ENCODE assay signal across 1 cellular context in the genomic region with DNA sequence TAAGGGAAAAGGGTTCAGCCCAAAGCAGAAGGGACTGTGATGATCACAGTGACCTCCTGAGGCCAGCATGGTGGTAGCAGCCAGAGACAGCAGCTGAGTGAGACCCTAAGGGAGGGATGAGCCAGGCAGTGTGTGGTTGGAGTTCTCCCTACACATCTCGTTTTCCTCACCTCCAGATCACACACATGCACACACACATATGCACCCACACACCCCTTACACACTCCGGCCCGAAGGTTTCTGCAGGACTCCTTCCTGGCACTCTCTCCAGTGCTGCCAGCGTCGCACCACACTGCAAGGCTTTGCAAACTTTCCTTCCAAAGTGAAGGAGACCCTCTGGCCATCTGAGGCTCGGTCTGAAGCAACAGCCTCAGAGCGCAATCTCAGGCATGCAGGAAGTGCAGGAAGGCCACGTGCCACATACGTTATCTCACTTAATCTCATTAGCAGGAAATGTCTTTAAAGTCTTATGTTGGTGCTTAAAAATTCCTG.
TF ChIP-seq lines count a peak whose summit lies in the region.

No MANE protein-coding gene starts in this region.

TF ChIP-seq in GM23338, 12 proteins besides CTCF, POLR2A, EP300 and RAD21 (continued from another document):
- TF ChIP-seq, protein P1, sequence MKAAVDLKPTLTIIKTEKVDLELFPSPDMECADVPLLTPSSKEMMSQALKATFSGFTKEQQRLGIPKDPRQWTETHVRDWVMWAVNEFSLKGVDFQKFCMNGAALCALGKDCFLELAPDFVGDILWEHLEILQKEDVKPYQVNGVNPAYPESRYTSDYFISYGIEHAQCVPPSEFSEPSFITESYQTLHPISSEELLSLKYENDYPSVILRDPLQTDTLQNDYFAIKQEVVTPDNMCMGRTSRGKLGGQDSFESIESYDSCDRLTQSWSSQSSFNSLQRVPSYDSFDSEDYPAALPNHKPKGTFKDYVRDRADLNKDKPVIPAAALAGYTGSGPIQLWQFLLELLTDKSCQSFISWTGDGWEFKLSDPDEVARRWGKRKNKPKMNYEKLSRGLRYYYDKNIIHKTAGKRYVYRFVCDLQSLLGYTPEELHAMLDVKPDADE (IDR thresholded peaks at IDR 0.05), result no peak
- TF ChIP-seq ZNF331 (CRISPR knock-in tag; IDR thresholded peaks at IDR 0.05; ENCODE audit: low read depth) (no peak), CREB1 (CRISPR knock-in tag; IDR thresholded peaks at IDR 0.05; ENCODE audit: low read depth) (no peak), EZH2phosphoT487 (IDR thresholded peaks at IDR 0.05; ENCODE audit: unreplicated experiment) (no peak), ZNF462 (CRISPR knock-in tag; IDR thresholded peaks at IDR 0.05) (no peak), EZH2 (IDR thresholded peaks at IDR 0.05; ENCODE audit: low read depth, unreplicated experiment) (no peak), ZNF114 (CRISPR knock-in tag; IDR thresholded peaks at IDR 0.05) (no peak), STAT1 (IDR thresholded peaks at IDR 0.05; ENCODE audit: unreplicated experiment) (no peak), JUNB (IDR thresholded peaks at IDR 0.05; ENCODE audit: unreplicated experiment) (no peak), POLR2AphosphoS5 (IDR thresholded peaks at IDR 0.05; ENCODE audit: low read depth) (no peak)
- TF ChIP-seq, protein P2, sequence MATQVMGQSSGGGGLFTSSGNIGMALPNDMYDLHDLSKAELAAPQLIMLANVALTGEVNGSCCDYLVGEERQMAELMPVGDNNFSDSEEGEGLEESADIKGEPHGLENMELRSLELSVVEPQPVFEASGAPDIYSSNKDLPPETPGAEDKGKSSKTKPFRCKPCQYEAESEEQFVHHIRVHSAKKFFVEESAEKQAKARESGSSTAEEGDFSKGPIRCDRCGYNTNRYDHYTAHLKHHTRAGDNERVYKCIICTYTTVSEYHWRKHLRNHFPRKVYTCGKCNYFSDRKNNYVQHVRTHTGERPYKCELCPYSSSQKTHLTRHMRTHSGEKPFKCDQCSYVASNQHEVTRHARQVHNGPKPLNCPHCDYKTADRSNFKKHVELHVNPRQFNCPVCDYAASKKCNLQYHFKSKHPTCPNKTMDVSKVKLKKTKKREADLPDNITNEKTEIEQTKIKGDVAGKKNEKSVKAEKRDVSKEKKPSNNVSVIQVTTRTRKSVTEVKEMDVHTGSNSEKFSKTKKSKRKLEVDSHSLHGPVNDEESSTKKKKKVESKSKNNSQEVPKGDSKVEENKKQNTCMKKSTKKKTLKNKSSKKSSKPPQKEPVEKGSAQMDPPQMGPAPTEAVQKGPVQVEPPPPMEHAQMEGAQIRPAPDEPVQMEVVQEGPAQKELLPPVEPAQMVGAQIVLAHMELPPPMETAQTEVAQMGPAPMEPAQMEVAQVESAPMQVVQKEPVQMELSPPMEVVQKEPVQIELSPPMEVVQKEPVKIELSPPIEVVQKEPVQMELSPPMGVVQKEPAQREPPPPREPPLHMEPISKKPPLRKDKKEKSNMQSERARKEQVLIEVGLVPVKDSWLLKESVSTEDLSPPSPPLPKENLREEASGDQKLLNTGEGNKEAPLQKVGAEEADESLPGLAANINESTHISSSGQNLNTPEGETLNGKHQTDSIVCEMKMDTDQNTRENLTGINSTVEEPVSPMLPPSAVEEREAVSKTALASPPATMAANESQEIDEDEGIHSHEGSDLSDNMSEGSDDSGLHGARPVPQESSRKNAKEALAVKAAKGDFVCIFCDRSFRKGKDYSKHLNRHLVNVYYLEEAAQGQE (IDR thresholded peaks at IDR 0.05; ENCODE audit: unreplicated experiment), result no peak
TF ChIP-seq in GM23338: peak in this region for 0.
